In genomic region chr10:76675951-76676587, GRCh38 we compare ENCODE assay signal across 12 cellular contexts.
DNase-seq lines count a peak whose midpoint lies in the region; ATAC-seq and TF ChIP-seq lines count a peak whose summit lies in the region.
"Had no signal": no experiment of that assay in that cellular context is flagged by ENCODE, and none has a peak within 500 bp of the region (broad histone marks: within the 10 kb centered on the region; RNA-seq: fewer than 3 reads in every experiment).

No MANE protein-coding gene starts in this region.

- in situ Hi-C loops in brain microvascular endothelial cell (cut with HindIII; ENCODE audit: low pct_ligation_motif_present, low sequenced_read_pairs): no loop called here

- no peak for TF ChIP-seq POLR2A in sigmoid colon (IDR thresholded peaks at IDR 0.05)

- H3K27me3 ChIP-seq in brain microvascular endothelial cell (replicated peaks) (no peaks in the 10 kb centered on the region), left ventricle myocardium inferior (ENCODE audit: low read depth) (peaks cover 6% of the 10 kb centered on the region), sigmoid colon (no peaks in the 10 kb centered on the region)

- H3K4me1 ChIP-seq in left ventricle myocardium inferior: no peaks in the 10 kb centered on the region
- peaks cover 0 to 22% (median 17%) of the 10 kb centered on the region in 4 donors for H3K4me1 ChIP-seq in sigmoid colon

- H3K27ac ChIP-seq in brain microvascular endothelial cell: no peak overlapping the region
- peak overlapping the region; percentile 63 for H3K27ac ChIP-seq in left ventricle myocardium inferior (replicated peaks)
- H3K27ac ChIP-seq in sigmoid colon: peak overlapping the region; percentile 63 to 76 (median 70)

- no peaks in the 10 kb centered on the region for H3K36me3 ChIP-seq in brain microvascular endothelial cell (replicated peaks)
- no peaks in the 10 kb centered on the region for H3K36me3 ChIP-seq in left ventricle myocardium inferior
- no peaks in the 10 kb centered on the region for H3K36me3 ChIP-seq in sigmoid colon

- intact Hi-C loops in left ventricle myocardium inferior (cut with micrococcal nuclease): no loop called here
- intact Hi-C loops in sigmoid colon (cut with DNase I): no loop called here

- H3K9me3 ChIP-seq in left ventricle myocardium inferior (replicated peaks): no peaks in the 10 kb centered on the region
- H3K9me3 ChIP-seq in sigmoid colon: no peaks in the 10 kb centered on the region

- TF ChIP-seq CTCF in brain microvascular endothelial cell (IDR thresholded peaks at IDR 0.05; ENCODE audit: low read depth, low read length, missing control alignments) (peak; percentile 17), left ventricle myocardium inferior (IDR thresholded peaks at IDR 0.05; ENCODE audit: borderline replicate concordance) (no peak), sigmoid colon (IDR thresholded peaks at IDR 0.05) (no peak)

- 72 to 84% methylated on average over 4 of the region's 4 CpGs for WGBS in sigmoid colon, 2 donors

- DNase-seq in GM04503 (ENCODE audit: low read depth): peak; percentile 23
- no peak for DNase-seq in brain microvascular endothelial cell
- peak; percentile 55 for DNase-seq in left ventricle myocardium inferior
- peak; percentile 85 for DNase-seq in sigmoid colon
- DNase-seq in SIG-M5 treated with dmso at 0.1 percent for 504 hours (lab: John Stamatoyannopoulos, UW; ENCODE audit: unreplicated experiment): no peak
- no peak for DNase-seq in NCI-H2171 treated with DMSO at 0.1 percent for 48 hours (lab: John Stamatoyannopoulos, UW)
- no peak for DNase-seq in hepatic stellate cell (ENCODE audit: low spot score)
- DNase-seq: activated CD8-positive, alpha-beta memory T cell treated with anti-CD3 and anti-CD28 coated beads, Interleukin-2, amount 50 U/mL, for 4 hours; NCI-H1105 treated with DMSO at 0.1 percent for 48 hours; retina had no signal

- TF ChIP-seq EP300 in sigmoid colon (IDR thresholded peaks at IDR 0.05): no peak

- ATAC-seq in GM18868 (IDR thresholded peaks at IDR 0.05; ENCODE audit: unreplicated experiment): no peak
- ATAC-seq: SK-N-SH treated with all-trans-retinoic acid at 6 μM for 48 hours had no signal

- H3K4me3 ChIP-seq in brain microvascular endothelial cell (ENCODE audit: low read depth, low read length): no peak overlapping the region
- no peak overlapping the region for H3K4me3 ChIP-seq in left ventricle myocardium inferior
- no peak overlapping the region for H3K4me3 ChIP-seq in sigmoid colon

Comparison
In these comparisons a context has a peak if more than half of its experiments do, and no peak if none do; other contexts are left out.
1. DNase-seq: peak in GM04503 (single experiment), left ventricle myocardium inferior (single experiment) and sigmoid colon (single experiment); none in brain microvascular endothelial cell (single experiment), SIG-M5 treated with dmso at 0.1 percent for 504 hours (single experiment), NCI-H2171 treated with DMSO at 0.1 percent for 48 hours (single experiment) and hepatic stellate cell (single experiment).